ENCODE assay signal across 11 cellular contexts in the genomic region with DNA sequence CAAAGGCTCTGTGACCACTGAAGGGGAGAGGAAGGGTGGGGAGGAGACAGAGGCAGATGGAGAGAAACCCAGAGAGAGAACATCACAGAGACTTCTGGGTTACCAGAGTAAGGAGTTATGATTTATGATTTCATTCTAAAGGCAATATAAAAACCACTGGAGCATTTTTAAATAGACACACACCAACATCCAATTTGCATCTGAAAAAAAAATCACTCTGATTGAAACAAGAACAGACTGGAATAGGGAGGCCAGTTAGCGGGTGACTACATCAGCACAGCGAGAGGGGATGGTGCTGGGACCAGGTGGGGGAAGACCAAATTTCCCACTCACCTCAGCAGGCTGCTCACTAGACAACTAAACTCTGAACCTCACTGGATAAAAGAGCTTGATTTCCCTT.
A peak's percentile ranks its signal among the peaks of the same experiment; 100 is the strongest.
DNase-seq lines count a peak whose midpoint lies in the region; ATAC-seq, FAIRE-seq and TF ChIP-seq lines count a peak whose summit lies in the region.
"Had no signal": no experiment of that assay in that cellular context is flagged by ENCODE, and none has a peak within 500 bp of the region (broad histone marks: within the 10 kb centered on the region; RNA-seq: fewer than 3 reads in every experiment).

No MANE protein-coding gene starts in this region.

- H3K9me3 ChIP-seq in PC-3 (ENCODE audit: low read length): no peaks in the 10 kb centered on the region
- H3K9me3 ChIP-seq in endothelial cell of umbilical vein (replicated peaks; ENCODE audit: control insufficient read depth, insufficient read depth, low read length): no peaks in the 10 kb centered on the region

- no peak; the same call in 1 of the 2 replicates for ATAC-seq in PC-3
- no peak for ATAC-seq in stimulated activated effector memory CD8-positive, alpha-beta T cell treated with anti-CD3 and anti-CD28 coated beads, Interleukin-12 subunit alpha, Interleukin-12 subunit beta, amount 100 ng/mL, for 72 hours

- H3K27ac Mint-ChIP-seq in stimulated activated effector memory CD8-positive, alpha-beta T cell treated with anti-CD3 and anti-CD28 coated beads, Interleukin-12 subunit alpha, Interleukin-12 subunit beta, amount 100 ng/mL, for 72 hours: peak overlapping the region; percentile 30
- H3K27ac Mint-ChIP-seq: activated naive CD4-positive, alpha-beta T cell treated with anti-CD3 and anti-CD28 coated beads for 36 hours had no signal

- H3K4me2 ChIP-seq in PC-3 (ENCODE audit: low read length) (peak overlapping the region; percentile 56; the same call in 1 of the 2 replicates), endothelial cell of umbilical vein (ENCODE audit: insufficient read depth, low read length) (no peak overlapping the region)

- H3K4me1 ChIP-seq in PC-3 (ENCODE audit: insufficient read depth, low read length) (peaks cover 15% of the 10 kb centered on the region), endothelial cell of umbilical vein (ENCODE audit: control insufficient read depth, extremely low read depth, insufficient read depth, low read length) (peaks cover 15% of the 10 kb centered on the region)

- H3K36me3 Mint-ChIP-seq in stimulated activated effector memory CD8-positive, alpha-beta T cell treated with anti-CD3 and anti-CD28 coated beads, Interleukin-12 subunit alpha, Interleukin-12 subunit beta, amount 100 ng/mL, for 72 hours: no peaks in the 10 kb centered on the region

- no peaks in the 10 kb centered on the region for H3K9me3 Mint-ChIP-seq in stimulated activated effector memory CD8-positive, alpha-beta T cell treated with anti-CD3 and anti-CD28 coated beads, Interleukin-12 subunit alpha, Interleukin-12 subunit beta, amount 100 ng/mL, for 72 hours

- H3K36me3 ChIP-seq in PC-3 (ENCODE audit: low read depth, low read length) (no peaks in the 10 kb centered on the region), endothelial cell of umbilical vein (ENCODE audit: control insufficient read depth in 2 of 2, extremely low read depth in 1 of 2, insufficient read depth in 2 of 2, low read length in 2 of 2) (peaks cover 0 to 3% of the 10 kb centered on the region in 2 experiments)

- H4K20me1 ChIP-seq in PC-3 (ENCODE audit: low read length) (no peaks in the 10 kb centered on the region), endothelial cell of umbilical vein (replicated peaks; ENCODE audit: control insufficient read depth, extremely low read depth, insufficient read depth, low read length) (no peaks in the 10 kb centered on the region)

- H2AFZ ChIP-seq in PC-3 (ENCODE audit: low read length) (0 out of 2 replicates have a peak overlapping the region, but pooled peaks have one; percentile 40), endothelial cell of umbilical vein (ENCODE audit: low read depth, low read length) (no peak overlapping the region)

- intact Hi-C loops in PC-3 (cut with micrococcal nuclease): loop anchor here (5.0 kb wide), 1 partner anchor 103 kb away; a partner anchor contains a TSS
- intact Hi-C loops in endothelial cell of umbilical vein (cut with micrococcal nuclease): loop anchor here (2.0 kb wide), 1 partner anchor 60 kb away; no protein-coding TSS in a partner anchor

- H3K9me1 ChIP-seq in endothelial cell of umbilical vein (replicated peaks; ENCODE audit: control insufficient read depth, extremely low read depth, insufficient read depth, low read length): no peaks in the 10 kb centered on the region

- DNase-seq in NCI-H446 treated with DMSO at 0.1 percent for 48 hours (lab: John Stamatoyannopoulos, UW): peak; percentile 20
- DNase-seq in NCI-H446 (lab: John Stamatoyannopoulos, UW): no peak
- no peak for DNase-seq in PC-3
- no peak for DNase-seq in endothelial cell of umbilical vein (ENCODE audit: low read depth, low spot score)
- no peak for DNase-seq in stimulated activated effector memory CD8-positive, alpha-beta T cell treated with anti-CD3 and anti-CD28 coated beads, Interleukin-12 subunit alpha, Interleukin-12 subunit beta, amount 100 ng/mL, for 72 hours (ENCODE audit: low spot score in 2 of 2)
- DNase-seq in NCI-H524 (lab: John Stamatoyannopoulos, UW): no peak
- DNase-seq in NCI-H82 (lab: John Stamatoyannopoulos, UW): no peak
- no peak for DNase-seq in middle frontal gyrus (ENCODE audit: extremely low spot score, low spot score)
- DNase-seq: activated naive CD4-positive, alpha-beta T cell treated with anti-CD3 and anti-CD28 coated beads for 36 hours; KBM-7; NCI-H1694 treated with DMSO at 0.1 percent for 48 hours had no signal

- H3K9me2 ChIP-seq in PC-3 (replicated peaks; ENCODE audit: low read length): no peaks in the 10 kb centered on the region

- H3K27me3 ChIP-seq in PC-3 (ENCODE audit: low read length): no peaks in the 10 kb centered on the region
- no peaks in the 10 kb centered on the region for H3K27me3 ChIP-seq in endothelial cell of umbilical vein (ENCODE audit: control insufficient read depth in 2 of 2, insufficient read depth in 2 of 2, low read length in 2 of 2)

- peaks cover 14% of the 10 kb centered on the region for H3K4me1 Mint-ChIP-seq in stimulated activated effector memory CD8-positive, alpha-beta T cell treated with anti-CD3 and anti-CD28 coated beads, Interleukin-12 subunit alpha, Interleukin-12 subunit beta, amount 100 ng/mL, for 72 hours

- no peak for TF ChIP-seq CTCF in PC-3 (conservative IDR thresholded peaks at IDR 0.05; ENCODE audit: low read depth, low read length)
- no peak for TF ChIP-seq CTCF in endothelial cell of umbilical vein (IDR thresholded peaks at IDR 0.05; ENCODE audit: extremely low read depth in 1 of 2, insufficient read depth in 1 of 2, low read depth in 1 of 2, low read length in 2 of 2)

- H3K9ac ChIP-seq in PC-3 (ENCODE audit: low read length) (peak overlapping the region; percentile 33), endothelial cell of umbilical vein (replicated peaks; ENCODE audit: extremely low read depth, insufficient read depth, low read length) (no peak overlapping the region)

- POLR2A ChIA-PET in PC-3 (lab: Charles Lee; ENCODE audit: unreplicated experiment): no interaction called here
- POLR2A ChIA-PET in endothelial cell of umbilical vein (lab: Charles Lee): no interaction called here

- no peak for FAIRE-seq in endothelial cell of umbilical vein (lab: Jason Lieb, UNC)

- dilution Hi-C loops in endothelial cell of umbilical vein (cut with MboI; ENCODE audit: extremely low pct_ligation_motif_present, low sequenced_read_pairs): no loop called here

- H3K79me2 ChIP-seq in PC-3 (ENCODE audit: low read length) (no peaks in the 10 kb centered on the region), endothelial cell of umbilical vein (ENCODE audit: control insufficient read depth, insufficient read depth, low read length) (no peaks in the 10 kb centered on the region)

- no peak for TF ChIP-seq POLR2A in endothelial cell of umbilical vein (IDR thresholded peaks at IDR 0.05; ENCODE audit: low read depth, low read length)

- H3K27ac ChIP-seq in PC-3 (ENCODE audit: low read length): peak overlapping the region; percentile 78
- peak overlapping the region; percentile 43 for H3K27ac ChIP-seq in endothelial cell of umbilical vein (ENCODE audit: insufficient read depth, low read depth, low read length)

- no peaks in the 10 kb centered on the region for H3F3A ChIP-seq in PC-3 (ENCODE audit: low read length, unreplicated experiment)

- BruUV-seq in PC-3 (replicated peaks; lab: Mats Ljungman, UMichigan): no TSS peak
- BruUV-seq in endothelial cell of umbilical vein (replicated peaks; lab: Mats Ljungman, UMichigan): no TSS peak

- H3K4me3 Mint-ChIP-seq in stimulated activated effector memory CD8-positive, alpha-beta T cell treated with anti-CD3 and anti-CD28 coated beads, Interleukin-12 subunit alpha, Interleukin-12 subunit beta, amount 100 ng/mL, for 72 hours: no peak overlapping the region
- H3K4me3 Mint-ChIP-seq: activated naive CD4-positive, alpha-beta T cell treated with anti-CD3 and anti-CD28 coated beads for 36 hours had no signal

- H3K4me3 ChIP-seq in PC-3 (ENCODE audit: low read length) (no peak overlapping the region), endothelial cell of umbilical vein (replicated peaks in 1 of 3; ENCODE audit: insufficient read depth in 1 of 3, low read depth in 1 of 3, low read length in 3 of 3) (no peak overlapping the region)

- CTCF ChIA-PET in PC-3 (lab: Charles Lee): no interaction called here
- CTCF ChIA-PET in endothelial cell of umbilical vein (lab: Charles Lee): interaction anchor here (0.7 to 1.8 kb wide), 5 partner anchors 11 to 238 kb away, joined by 3 to 11 read pairs (median 4); no protein-coding TSS in a partner anchor

TF ChIP-seq in endothelial cell of umbilical vein, 7 proteins besides CTCF, POLR2A, EP300 and RAD21:
- TF ChIP-seq, protein P1, sequence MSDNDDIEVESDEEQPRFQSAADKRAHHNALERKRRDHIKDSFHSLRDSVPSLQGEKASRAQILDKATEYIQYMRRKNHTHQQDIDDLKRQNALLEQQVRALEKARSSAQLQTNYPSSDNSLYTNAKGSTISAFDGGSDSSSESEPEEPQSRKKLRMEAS (IDR thresholded peaks at IDR 0.05; ENCODE audit: insufficient read depth, insufficient read length): no peak
